8 cellular contexts compared by ENCODE assay signal in genomic region chr7:99036531-99037175, GRCh38.
DNase-seq lines count a peak whose midpoint lies in the region; ATAC-seq and TF ChIP-seq lines count a peak whose summit lies in the region.

No MANE protein-coding gene starts in this region.

- H3K4me3 ChIP-seq in epithelial cell of esophagus (ENCODE audit: low read length) = no peak overlapping the region

- peak; percentile 38 for TF ChIP-seq CTCF in epithelial cell of esophagus (IDR thresholded peaks at IDR 0.05; ENCODE audit: insufficient read depth, low read depth, low read length, missing control alignments)

- DNase-seq in ELF-1 (ENCODE audit: low read depth, low spot score) (peak; percentile 69), NCI-H1694 (lab: John Stamatoyannopoulos, UW) (peak; percentile 9), epithelial cell of esophagus (ENCODE audit: low read depth) (peak; percentile 30), nucleus accumbens (lab: John Stamatoyannopoulos, UW) (peak in 49 of 56 donors; percentile 15 to 82 (median 48)), OCI-M2 (lab: John Stamatoyannopoulos, UW; ENCODE audit: unreplicated experiment) (no peak), T-helper 9 cell (no peak)

- ATAC-seq in GM18873 (IDR thresholded peaks at IDR 0.05; ENCODE audit: low FRiP score, unreplicated experiment) = no peak
- no peak for ATAC-seq in HG03039 (IDR thresholded peaks at IDR 0.05; ENCODE audit: unreplicated experiment)

Comparison
In these comparisons a context has a peak if more than half of its experiments do, and no peak if none do; other contexts are left out.
1. DNase-seq: peak in ELF-1 (single experiment), NCI-H1694 (single experiment), epithelial cell of esophagus (single experiment) and nucleus accumbens (49 of 56); none in OCI-M2 (single experiment) and T-helper 9 cell (single experiment).